In the genomic region with DNA sequence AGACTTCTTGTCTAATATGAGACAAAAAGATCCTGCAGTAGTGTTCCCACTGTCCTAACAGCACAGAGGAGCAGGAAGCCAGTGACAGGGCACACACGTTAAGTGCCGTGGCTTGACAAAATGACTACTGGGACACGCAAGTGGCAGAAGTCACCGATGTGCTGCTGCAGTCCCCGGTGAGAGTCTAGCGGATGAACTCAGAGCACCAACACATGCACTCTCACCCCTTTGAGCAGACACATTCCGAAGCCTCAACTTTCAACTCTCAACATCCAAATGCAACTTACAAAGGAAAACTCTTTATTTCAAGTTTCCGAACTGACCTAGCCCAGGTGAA, we compare ENCODE assay signal across 2 cellular contexts.
TF ChIP-seq lines count a peak whose summit lies in the region.

No MANE protein-coding gene starts in this region.

TF ChIP-seq in IMR-90, 13 proteins besides CTCF, POLR2A, EP300 and RAD21:
- TF ChIP-seq ELK1 (IDR thresholded peaks at IDR 0.05; ENCODE audit: borderline replicate concordance, low read depth, low read length) (no peak), CHD1 (IDR thresholded peaks at IDR 0.05; ENCODE audit: low read depth, low read length) (no peak)

TF ChIP-seq in liver, 16 proteins besides CTCF, POLR2A, EP300 and RAD21 (continued from another document):
- TF ChIP-seq, protein P1, sequence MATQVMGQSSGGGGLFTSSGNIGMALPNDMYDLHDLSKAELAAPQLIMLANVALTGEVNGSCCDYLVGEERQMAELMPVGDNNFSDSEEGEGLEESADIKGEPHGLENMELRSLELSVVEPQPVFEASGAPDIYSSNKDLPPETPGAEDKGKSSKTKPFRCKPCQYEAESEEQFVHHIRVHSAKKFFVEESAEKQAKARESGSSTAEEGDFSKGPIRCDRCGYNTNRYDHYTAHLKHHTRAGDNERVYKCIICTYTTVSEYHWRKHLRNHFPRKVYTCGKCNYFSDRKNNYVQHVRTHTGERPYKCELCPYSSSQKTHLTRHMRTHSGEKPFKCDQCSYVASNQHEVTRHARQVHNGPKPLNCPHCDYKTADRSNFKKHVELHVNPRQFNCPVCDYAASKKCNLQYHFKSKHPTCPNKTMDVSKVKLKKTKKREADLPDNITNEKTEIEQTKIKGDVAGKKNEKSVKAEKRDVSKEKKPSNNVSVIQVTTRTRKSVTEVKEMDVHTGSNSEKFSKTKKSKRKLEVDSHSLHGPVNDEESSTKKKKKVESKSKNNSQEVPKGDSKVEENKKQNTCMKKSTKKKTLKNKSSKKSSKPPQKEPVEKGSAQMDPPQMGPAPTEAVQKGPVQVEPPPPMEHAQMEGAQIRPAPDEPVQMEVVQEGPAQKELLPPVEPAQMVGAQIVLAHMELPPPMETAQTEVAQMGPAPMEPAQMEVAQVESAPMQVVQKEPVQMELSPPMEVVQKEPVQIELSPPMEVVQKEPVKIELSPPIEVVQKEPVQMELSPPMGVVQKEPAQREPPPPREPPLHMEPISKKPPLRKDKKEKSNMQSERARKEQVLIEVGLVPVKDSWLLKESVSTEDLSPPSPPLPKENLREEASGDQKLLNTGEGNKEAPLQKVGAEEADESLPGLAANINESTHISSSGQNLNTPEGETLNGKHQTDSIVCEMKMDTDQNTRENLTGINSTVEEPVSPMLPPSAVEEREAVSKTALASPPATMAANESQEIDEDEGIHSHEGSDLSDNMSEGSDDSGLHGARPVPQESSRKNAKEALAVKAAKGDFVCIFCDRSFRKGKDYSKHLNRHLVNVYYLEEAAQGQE (IDR thresholded peaks at IDR 0.05) = no peak
- peak in 1 of 2 donors; percentile 22 for TF ChIP-seq RXRA (IDR thresholded peaks at IDR 0.05)
- TF ChIP-seq FOXA1 (IDR thresholded peaks at IDR 0.05) = no peak
- no peak for TF ChIP-seq TAF1 (conservative IDR thresholded peaks at IDR 0.05)
- TF ChIP-seq MAX (IDR thresholded peaks at IDR 0.05) = no peak
- no peak for TF ChIP-seq HNF4A (conservative IDR thresholded peaks at IDR 0.05)
- TF ChIP-seq, protein P2, sequence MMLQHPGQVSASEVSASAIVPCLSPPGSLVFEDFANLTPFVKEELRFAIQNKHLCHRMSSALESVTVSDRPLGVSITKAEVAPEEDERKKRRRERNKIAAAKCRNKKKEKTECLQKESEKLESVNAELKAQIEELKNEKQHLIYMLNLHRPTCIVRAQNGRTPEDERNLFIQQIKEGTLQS (IDR thresholded peaks at IDR 0.05) = no peak
- no peak for TF ChIP-seq HNF4G (IDR thresholded peaks at IDR 0.05)
